23 cellular contexts compared by ENCODE assay signal in genomic region chr4:101968364-101968763, GRCh38.
DNase-seq lines count a peak whose midpoint lies in the region; ATAC-seq, FAIRE-seq and TF ChIP-seq lines count a peak whose summit lies in the region.
"Had no signal": no experiment of that assay in that cellular context is flagged by ENCODE, and none has a peak within 500 bp of the region (broad histone marks: within the 10 kb centered on the region; RNA-seq: fewer than 3 reads in every experiment).

No MANE protein-coding gene starts in this region.

- intact Hi-C loops in activated B cell treated with CpG ODN at 0.5 μM for 24 hours (cut with micrococcal nuclease) = no loop called here
- intact Hi-C loops in activated CD4-positive, alpha-beta T cell treated with anti-CD3 and anti-CD28 coated beads for 36 hours (cut with DNase I, micrococcal nuclease) = no loop called here
- intact Hi-C loops in right cardiac atrium (cut with DNase I) = no loop called here

- H3K9me3 Mint-ChIP-seq in HFFc6 (no peaks in the 10 kb centered on the region), activated B cell treated with CpG ODN at 0.5 μM for 24 hours (no peaks in the 10 kb centered on the region)
- H3K9me3 Mint-ChIP-seq in activated CD4-positive, alpha-beta T cell treated with anti-CD3 and anti-CD28 coated beads for 36 hours (ENCODE audit: low read depth) = no peaks in the 10 kb centered on the region

- H3K27ac Mint-ChIP-seq in HFFc6 (no peak overlapping the region), activated B cell treated with CpG ODN at 0.5 μM for 24 hours (peak overlapping the region; percentile 74)
- no peak overlapping the region for H3K27ac Mint-ChIP-seq in activated CD4-positive, alpha-beta T cell treated with anti-CD3 and anti-CD28 coated beads for 36 hours

- DNase-seq in A549 (ENCODE audit: low read depth in 1 of 2, low spot score in 1 of 2) (peak in 1 of 2 experiments; percentile 41), HFFc6 (no peak), activated B cell treated with CpG ODN at 0.5 μM for 24 hours (no peak), osteoblast (ENCODE audit: insufficient read length, low spot score, missing footprints) (no peak), SIG-M5 (lab: John Stamatoyannopoulos, UW) (no peak), right cardiac atrium (no peak)
- DNase-seq in activated CD4-positive, alpha-beta T cell treated with anti-CD3 and anti-CD28 coated beads for 36 hours = no peak
- DNase-seq: 8988T, AML-193, GF-D8, NCI-H1092 treated with DMSO at 0.1 percent for 48 hours, NCI-H2081, NCI-H2171, NCI-H524 treated with DMSO at 0.1 percent for 48 hours, NCI-H82, Peyer's patch, SJCRH30 had no signal

- peak in 1 of 2 experiments; percentile 54; a peak in 2 of 6 replicates for ATAC-seq in A549
- ATAC-seq in activated B cell treated with CpG ODN at 0.5 μM for 24 hours (ENCODE audit: low read depth) = no peak
- ATAC-seq in activated CD4-positive, alpha-beta T cell treated with anti-CD3 and anti-CD28 coated beads for 36 hours = no peak
- ATAC-seq in GM21390 (IDR thresholded peaks at IDR 0.05; ENCODE audit: unreplicated experiment) = no peak
- no peak for ATAC-seq in right cardiac atrium
- ATAC-seq: HepG2 had no signal

- H3K9me3 ChIP-seq in A549 = no peaks in the 10 kb centered on the region
- no peaks in the 10 kb centered on the region for H3K9me3 ChIP-seq in osteoblast (ENCODE audit: low read depth, low read length)
- no peaks in the 10 kb centered on the region for H3K9me3 ChIP-seq in right cardiac atrium (ENCODE audit: control insufficient read depth, low read length)
- H3K9me3 ChIP-seq: Peyer's patch, SJCRH30 had no signal

- TF ChIP-seq RAD21 in A549 (conservative IDR thresholded peaks at IDR 0.05 in 1 of 2, IDR thresholded peaks at IDR 0.05 in 1 of 2) = no peak

- H3K4me3 Mint-ChIP-seq in HFFc6 (peak overlapping the region; percentile 10), activated B cell treated with CpG ODN at 0.5 μM for 24 hours (no peak overlapping the region)
- H3K4me3 Mint-ChIP-seq in activated CD4-positive, alpha-beta T cell treated with anti-CD3 and anti-CD28 coated beads for 36 hours = no peak overlapping the region

- FAIRE-seq in A549 (lab: Jason Lieb, UNC) = no peak
- FAIRE-seq: H54, HepG2 had no signal

- peak overlapping the region; percentile 68 for H3K4me2 ChIP-seq in A549
- peak overlapping the region; percentile 33 for H3K4me2 ChIP-seq in osteoblast (ENCODE audit: insufficient read depth, low read length)
- H3K4me2 ChIP-seq: KMS-11 had no signal

- H3K4me1 Mint-ChIP-seq in HFFc6 (ENCODE audit: low read depth) (peaks cover 27% of the 10 kb centered on the region), activated B cell treated with CpG ODN at 0.5 μM for 24 hours (peaks cover 78% of the 10 kb centered on the region)
- H3K4me1 Mint-ChIP-seq in activated CD4-positive, alpha-beta T cell treated with anti-CD3 and anti-CD28 coated beads for 36 hours = peaks cover 4% of the 10 kb centered on the region

- H4K20me1 ChIP-seq in osteoblast (ENCODE audit: insufficient read depth, low read length) = no peaks in the 10 kb centered on the region

- no peaks in the 10 kb centered on the region for H3K36me3 ChIP-seq in osteoblast (ENCODE audit: insufficient read depth, low read length)
- H3K36me3 ChIP-seq: Peyer's patch, SJCRH30 had no signal

- H3K4me3 ChIP-seq in A549 (no peak overlapping the region), osteoblast (ENCODE audit: insufficient read depth, low read length) (no peak overlapping the region), right cardiac atrium (ENCODE audit: low read length) (no peak overlapping the region)
- H3K4me3 ChIP-seq: Peyer's patch, SJCRH30 had no signal

- H3K27me3 ChIP-seq in osteoblast (ENCODE audit: insufficient read depth, low read length) (no peaks in the 10 kb centered on the region), right cardiac atrium (ENCODE audit: control insufficient read depth, insufficient read depth) (no peaks in the 10 kb centered on the region)
- H3K27me3 ChIP-seq: Peyer's patch, SJCRH30 had no signal

- peaks cover 58% of the 10 kb centered on the region for H3K4me1 ChIP-seq in A549
- peaks cover 17% of the 10 kb centered on the region for H3K4me1 ChIP-seq in osteoblast (ENCODE audit: insufficient read depth, low read length)
- no peaks in the 10 kb centered on the region for H3K4me1 ChIP-seq in right cardiac atrium (ENCODE audit: control insufficient read depth, insufficient read depth, low read length)
- H3K4me1 ChIP-seq: Peyer's patch had no signal

- CTCF ChIA-PET in A549 (lab: Yijun Ruan, JAX) = no interaction called here
- CTCF ChIA-PET in activated B cell treated with CpG ODN at 0.5 μM for 24 hours (lab: Charles Lee) = no interaction called here
- CTCF ChIA-PET in activated CD4-positive, alpha-beta T cell treated with anti-CD3 and anti-CD28 coated beads for 36 hours (lab: Charles Lee) = no interaction called here

- WGBS in A549 (ENCODE audit: missing lambda C conversion rate) = 11% methylated on average over 2 of the region's 2 CpGs
- 79% methylated on average over 2 of the region's 2 CpGs for WGBS in right cardiac atrium

- H2AFZ ChIP-seq in osteoblast (ENCODE audit: low read length) = no peak overlapping the region

- H3K36me3 Mint-ChIP-seq in HFFc6 (ENCODE audit: low read depth) = no peaks in the 10 kb centered on the region
- H3K36me3 Mint-ChIP-seq in activated B cell treated with CpG ODN at 0.5 μM for 24 hours (ENCODE audit: low read depth) = peaks cover 70% of the 10 kb centered on the region
- H3K36me3 Mint-ChIP-seq in activated CD4-positive, alpha-beta T cell treated with anti-CD3 and anti-CD28 coated beads for 36 hours (ENCODE audit: low read depth) = no peaks in the 10 kb centered on the region

- no peak for TF ChIP-seq POLR2A in A549 (IDR thresholded peaks at IDR 0.05; ENCODE audit: low read length)

- POLR2A ChIA-PET in A549 (lab: Yijun Ruan, JAX) = interaction anchor here (0.6 kb wide), 1 partner anchor 439 kb away, joined by 5 read pairs; no protein-coding TSS in a partner anchor
- POLR2A ChIA-PET in activated B cell treated with CpG ODN at 0.5 μM for 24 hours (lab: Charles Lee) = no interaction called here
- POLR2A ChIA-PET in activated CD4-positive, alpha-beta T cell treated with anti-CD3 and anti-CD28 coated beads for 36 hours (lab: Charles Lee) = no interaction called here

- TF ChIP-seq EP300 in A549 (IDR thresholded peaks at IDR 0.05) = no peak

- TF ChIP-seq CTCF in A549 (IDR thresholded peaks at IDR 0.05) (no peak), HFFc6 (IDR thresholded peaks at IDR 0.05) (no peak), activated B cell treated with CpG ODN at 0.5 μM for 24 hours (IDR thresholded peaks at IDR 0.05) (no peak), osteoblast (IDR thresholded peaks at IDR 0.05; ENCODE audit: extremely low read depth, low read depth, low read length) (no peak)

- H3K79me2 ChIP-seq in osteoblast (ENCODE audit: insufficient read depth, low read length) = no peaks in the 10 kb centered on the region

- H3K27ac ChIP-seq in A549 (peak overlapping the region; percentile 51 to 83), osteoblast (ENCODE audit: low read depth, low read length) (no peak overlapping the region), right cardiac atrium (ENCODE audit: low read length) (no peak overlapping the region)
- H3K27ac ChIP-seq: C4-2B, HL-60, KMS-11, Peyer's patch, SJCRH30 had no signal

- H3K27me3 Mint-ChIP-seq in HFFc6 (ENCODE audit: insufficient read depth) = no peaks in the 10 kb centered on the region
- no peaks in the 10 kb centered on the region for H3K27me3 Mint-ChIP-seq in activated B cell treated with CpG ODN at 0.5 μM for 24 hours
- H3K27me3 Mint-ChIP-seq in activated CD4-positive, alpha-beta T cell treated with anti-CD3 and anti-CD28 coated beads for 36 hours = peaks cover 10% of the 10 kb centered on the region

TF ChIP-seq in A549, 52 proteins besides CTCF, POLR2A, EP300 and RAD21:
- TF ChIP-seq HMGXB4 (CRISPR knock-in tag; IDR thresholded peaks at IDR 0.05; ENCODE audit: borderline replicate concordance) (no peak), EHF (CRISPR knock-in tag; IDR thresholded peaks at IDR 0.05) (no peak), HDAC2 (IDR thresholded peaks at IDR 0.05) (no peak), ZFP36 (IDR thresholded peaks at IDR 0.05; ENCODE audit: borderline replicate concordance, partially characterized antibody) (no peak), HOXB5 (CRISPR knock-in tag; IDR thresholded peaks at IDR 0.05) (no peak), MYC (IDR thresholded peaks at IDR 0.05; ENCODE audit: borderline replicate concordance, low read length) (no peak), CHD2 (IDR thresholded peaks at IDR 0.05; ENCODE audit: low read length, partially characterized antibody) (no peak), MAFK (IDR thresholded peaks at IDR 0.05; ENCODE audit: partially characterized antibody) (no peak), ZSCAN20 (CRISPR knock-in tag; IDR thresholded peaks at IDR 0.05) (no peak), E2F6 (IDR thresholded peaks at IDR 0.05; ENCODE audit: borderline replicate concordance, low read depth) (no peak)

Comparison
In these comparisons a context has a peak if more than half of its experiments do, and no peak if none do; other contexts are left out.
1. H3K27ac ChIP-seq: peak in A549 (2 of 2); none in osteoblast (single experiment) and right cardiac atrium (single experiment).